In the genomic region with DNA sequence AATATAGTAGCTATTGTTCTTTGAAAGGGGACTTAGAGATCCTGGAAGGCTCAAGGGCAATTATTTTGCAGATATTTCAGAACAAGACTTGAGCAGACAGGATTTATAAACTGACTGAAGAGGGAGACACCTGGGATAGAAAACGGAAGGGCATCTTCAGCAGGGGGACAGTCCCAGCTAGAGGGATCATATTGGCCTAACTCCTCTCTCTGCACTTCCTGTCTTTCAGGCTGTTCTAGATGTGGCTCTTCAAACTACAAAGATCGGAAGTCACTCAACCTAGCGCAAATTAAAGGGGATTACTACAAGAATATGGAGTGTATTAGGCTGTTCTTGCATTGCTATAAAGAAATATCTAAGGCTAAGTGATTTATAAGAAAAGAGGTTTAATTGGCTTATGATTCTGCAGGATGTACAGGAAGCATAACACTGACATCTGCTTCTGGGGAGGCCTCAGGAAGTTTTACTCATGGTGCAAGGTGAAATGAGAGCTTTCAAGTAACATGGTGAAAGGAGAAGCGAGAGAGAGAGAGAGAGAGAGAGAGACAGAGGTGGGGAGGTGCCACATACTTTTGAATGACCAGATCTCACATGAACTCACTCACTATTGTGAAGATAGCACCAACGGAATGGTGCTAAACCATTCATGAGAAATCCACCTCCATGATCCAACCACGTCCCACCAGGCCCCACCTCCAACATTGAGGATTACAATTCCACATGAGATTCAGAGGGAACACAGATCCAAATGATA, we compare ENCODE assay signal across 18 cellular contexts. TPM values are rescaled to one million over a fixed set of nuclear protein-coding genes. Genes with fewer than 3 reads are reported as not detected.
DNase-seq lines count a peak whose midpoint lies in the region; ATAC-seq, FAIRE-seq and TF ChIP-seq lines count a peak whose summit lies in the region.
"Had no signal": no experiment of that assay in that cellular context is flagged by ENCODE, and none has a peak within 500 bp of the region (broad histone marks: within the 10 kb centered on the region; RNA-seq: fewer than 3 reads in every experiment).

No MANE protein-coding gene starts in this region.

- no peak overlapping the region for H3K4me3 Mint-ChIP-seq in activated T-helper 1 cell treated with anti-CD3 and anti-CD28 coated beads, Interleukin-12 subunit alpha, Interleukin-12 subunit beta, Interleukin-2, Interleukin-4 antibody, amounts not matched to agents 30 ng/mL and 10 ng/mL and 1 ng/mL, durations not matched to agents 14 hours and 24 hours and 36 hours
- H3K4me3 Mint-ChIP-seq: T-helper 17 cell had no signal

- no peaks in the 10 kb centered on the region for H3K9me1 ChIP-seq in endothelial cell of umbilical vein (replicated peaks; ENCODE audit: control insufficient read depth, extremely low read depth, insufficient read depth, low read length)

- peaks cover 11% of the 10 kb centered on the region for H3K27me3 Mint-ChIP-seq in activated T-helper 1 cell treated with anti-CD3 and anti-CD28 coated beads, Interleukin-12 subunit alpha, Interleukin-12 subunit beta, Interleukin-2, Interleukin-4 antibody, amounts not matched to agents 30 ng/mL and 10 ng/mL and 1 ng/mL, durations not matched to agents 14 hours and 24 hours and 36 hours (ENCODE audit: insufficient read depth)

- H3K27ac Mint-ChIP-seq in activated T-helper 1 cell treated with anti-CD3 and anti-CD28 coated beads, Interleukin-12 subunit alpha, Interleukin-12 subunit beta, Interleukin-2, Interleukin-4 antibody, amounts not matched to agents 30 ng/mL and 10 ng/mL and 1 ng/mL, durations not matched to agents 14 hours and 24 hours and 36 hours: no peak overlapping the region
- H3K27ac Mint-ChIP-seq: T-helper 17 cell had no signal

- H3K27ac ChIP-seq in HEK293 (ENCODE audit: extremely low read depth, low read depth, low read length) (no peak overlapping the region), OCI-LY3 (ENCODE audit: low read length) (peak overlapping the region; percentile 67), endothelial cell of umbilical vein (ENCODE audit: insufficient read depth, low read depth, low read length) (no peak overlapping the region)
- H3K27ac ChIP-seq: C4-2B had no signal

- BruUV-seq in endothelial cell of umbilical vein (replicated peaks; lab: Mats Ljungman, UMichigan): no TSS peak

- no peaks in the 10 kb centered on the region for H3K36me3 ChIP-seq in HEK293 (ENCODE audit: control insufficient read depth in 2 of 2, insufficient read depth in 1 of 2, low read length in 2 of 2)
- no peaks in the 10 kb centered on the region for H3K36me3 ChIP-seq in OCI-LY3 (replicated peaks; ENCODE audit: low read depth, low read length)
- no peaks in the 10 kb centered on the region for H3K36me3 ChIP-seq in endothelial cell of umbilical vein (ENCODE audit: control insufficient read depth in 2 of 2, extremely low read depth in 1 of 2, insufficient read depth in 2 of 2, low read length in 2 of 2)

- H3K9me3 Mint-ChIP-seq in activated T-helper 1 cell treated with anti-CD3 and anti-CD28 coated beads, Interleukin-12 subunit alpha, Interleukin-12 subunit beta, Interleukin-2, Interleukin-4 antibody, amounts not matched to agents 30 ng/mL and 10 ng/mL and 1 ng/mL, durations not matched to agents 14 hours and 24 hours and 36 hours: no peaks in the 10 kb centered on the region

- FAIRE-seq in GM12891 (lab: Jason Lieb, UNC) (no peak), endothelial cell of umbilical vein (lab: Jason Lieb, UNC) (no peak)

- DNase-seq in GM12891 (ENCODE audit: insufficient read length, low spot score): no peak
- no peak for DNase-seq in endothelial cell of umbilical vein (ENCODE audit: low read depth, low spot score)
- no peak for DNase-seq in NCI-H2227 treated with DMSO at 0.1 percent for 48 hours (lab: John Stamatoyannopoulos, UW)
- no peak for DNase-seq in left colon
- no peak for DNase-seq in activated T-helper 1 cell treated with anti-CD3 and anti-CD28 coated beads, Interleukin-12 subunit alpha, Interleukin-12 subunit beta, Interleukin-2, Interleukin-4 antibody, amounts not matched to agents 30 ng/mL and 10 ng/mL and 1 ng/mL, durations not matched to agents 14 hours and 24 hours and 36 hours (ENCODE audit: low spot score)
- DNase-seq in NOMO-1 (lab: John Stamatoyannopoulos, UW; ENCODE audit: unreplicated experiment in 2 of 2): no peak
- DNase-seq: Caco-2, DMS153, GOT3, NCI-H1417 treated with DMSO at 0.1 percent for 48 hours, NCI-H2029 treated with DMSO at 0.1 percent for 48 hours, NCI-H510A, NCI-H774, SHP77, T-helper 17 cell had no signal

- H3K36me3 Mint-ChIP-seq in activated T-helper 1 cell treated with anti-CD3 and anti-CD28 coated beads, Interleukin-12 subunit alpha, Interleukin-12 subunit beta, Interleukin-2, Interleukin-4 antibody, amounts not matched to agents 30 ng/mL and 10 ng/mL and 1 ng/mL, durations not matched to agents 14 hours and 24 hours and 36 hours (ENCODE audit: low read depth): no peaks in the 10 kb centered on the region

- H3K9ac ChIP-seq in OCI-LY3 (ENCODE audit: low read length) (peak overlapping the region; percentile 13; the same call in 1 of the 2 replicates), endothelial cell of umbilical vein (replicated peaks; ENCODE audit: extremely low read depth, insufficient read depth, low read length) (no peak overlapping the region)

- intact Hi-C loops in endothelial cell of umbilical vein (cut with micrococcal nuclease): loop anchor here (10.0 kb wide), 1 partner anchor 529 kb away; no protein-coding TSS in a partner anchor
- intact Hi-C loops in left colon (cut with DNase I, micrococcal nuclease): loop anchor here in 1 of 2 donors (10.0 kb wide), 1 partner anchor 131 kb away; no protein-coding TSS in a partner anchor
- intact Hi-C loops in activated T-helper 1 cell treated with anti-CD3 and anti-CD28 coated beads, Interleukin-12 subunit alpha, Interleukin-12 subunit beta, Interleukin-2, Interleukin-4 antibody, amounts not matched to agents 30 ng/mL and 10 ng/mL and 1 ng/mL, durations not matched to agents 14 hours and 24 hours and 36 hours (cut with micrococcal nuclease): no loop called here

- H3K4me1 ChIP-seq in HEK293 (ENCODE audit: control insufficient read depth, insufficient read depth, low read length): no peaks in the 10 kb centered on the region
- peaks cover 37% of the 10 kb centered on the region for H3K4me1 ChIP-seq in OCI-LY3 (ENCODE audit: low read length)
- peaks cover 21% of the 10 kb centered on the region for H3K4me1 ChIP-seq in endothelial cell of umbilical vein (ENCODE audit: control insufficient read depth, extremely low read depth, insufficient read depth, low read length)

- H3K4me2 ChIP-seq in OCI-LY3 (ENCODE audit: low read length): peak overlapping the region; percentile 62
- H3K4me2 ChIP-seq in endothelial cell of umbilical vein (ENCODE audit: insufficient read depth, low read length): no peak overlapping the region

- H3K9me3 ChIP-seq in HEK293 (ENCODE audit: control insufficient read depth, insufficient read depth, low read depth, low read length) (no peaks in the 10 kb centered on the region), OCI-LY3 (ENCODE audit: insufficient read depth, low read length) (no peaks in the 10 kb centered on the region), endothelial cell of umbilical vein (replicated peaks; ENCODE audit: control insufficient read depth, insufficient read depth, low read length) (no peaks in the 10 kb centered on the region)
- H3K9me3 ChIP-seq: Caco-2 had no signal

- no peaks in the 10 kb centered on the region for H3K79me2 ChIP-seq in OCI-LY3 (ENCODE audit: low read length)
- H3K79me2 ChIP-seq in endothelial cell of umbilical vein (ENCODE audit: control insufficient read depth, insufficient read depth, low read length): no peaks in the 10 kb centered on the region

- no peak for ATAC-seq in left colon
- ATAC-seq: T-helper 17 cell had no signal

- TF ChIP-seq CTCF in HEK293 (tag by site-specific recombination; IDR thresholded peaks at IDR 0.05) (no peak), OCI-LY3 (IDR thresholded peaks at IDR 0.05; ENCODE audit: low read depth, low read length) (no peak), endothelial cell of umbilical vein (IDR thresholded peaks at IDR 0.05; ENCODE audit: extremely low read depth in 1 of 2, insufficient read depth in 1 of 2, low read depth in 1 of 2, low read length in 2 of 2) (no peak)

- no peaks in the 10 kb centered on the region for H3K4me1 Mint-ChIP-seq in activated T-helper 1 cell treated with anti-CD3 and anti-CD28 coated beads, Interleukin-12 subunit alpha, Interleukin-12 subunit beta, Interleukin-2, Interleukin-4 antibody, amounts not matched to agents 30 ng/mL and 10 ng/mL and 1 ng/mL, durations not matched to agents 14 hours and 24 hours and 36 hours (ENCODE audit: low read depth)

- H3K4me3 ChIP-seq in HEK293 (ENCODE audit: low read depth, low read length) (no peak overlapping the region), OCI-LY3 (ENCODE audit: low read length) (peak overlapping the region; percentile 35), endothelial cell of umbilical vein (replicated peaks in 1 of 3; ENCODE audit: insufficient read depth in 1 of 3, low read depth in 1 of 3, low read length in 3 of 3) (no peak overlapping the region)

- H2AFZ ChIP-seq in OCI-LY3 (ENCODE audit: low read depth, low read length): peak overlapping the region; percentile 76
- H2AFZ ChIP-seq in endothelial cell of umbilical vein (ENCODE audit: low read depth, low read length): no peak overlapping the region

- no peaks in the 10 kb centered on the region for H4K20me1 ChIP-seq in OCI-LY3 (ENCODE audit: insufficient read depth, low read length)
- H4K20me1 ChIP-seq in endothelial cell of umbilical vein (replicated peaks; ENCODE audit: control insufficient read depth, extremely low read depth, insufficient read depth, low read length): no peaks in the 10 kb centered on the region

- no peak for TF ChIP-seq POLR2A in GM12891 (IDR thresholded peaks at IDR 0.05; ENCODE audit: low read depth, low read length)
- TF ChIP-seq POLR2A in endothelial cell of umbilical vein (IDR thresholded peaks at IDR 0.05; ENCODE audit: low read depth, low read length): no peak

- H3K27me3 ChIP-seq in OCI-LY3 (ENCODE audit: low read depth, low read length): peaks cover 4% of the 10 kb centered on the region; the same call in 1 of the 2 replicates
- peaks cover 0 to 2% of the 10 kb centered on the region in 2 experiments for H3K27me3 ChIP-seq in endothelial cell of umbilical vein (ENCODE audit: control insufficient read depth in 2 of 2, insufficient read depth in 2 of 2, low read length in 2 of 2)

- POLR2A ChIA-PET in HEK293 (lab: Yijun Ruan, JAX) (no interaction called here), endothelial cell of umbilical vein (lab: Charles Lee) (no interaction called here)

- dilution Hi-C loops in endothelial cell of umbilical vein (cut with MboI; ENCODE audit: extremely low pct_ligation_motif_present, low sequenced_read_pairs): no loop called here

- CTCF ChIA-PET in HEK293 (lab: Yijun Ruan, JAX): interaction anchor here (0.6 kb wide), 2 partner anchors 143 to 955 kb away, joined by 3 to 5 read pairs; no protein-coding TSS in a partner anchor
- CTCF ChIA-PET in endothelial cell of umbilical vein (lab: Charles Lee): interaction anchor here (1.5 to 1.8 kb wide), 2 partner anchors 14 to 47 kb away, joined by 3 to 5 read pairs; no protein-coding TSS in a partner anchor

RNA-seq across cellular contexts. Expression of gene CTIF, which starts 5.3 kb away (rescaled TPM):
- polyA plus RNA-seq in GM12891 (2012; ENCODE audit: low read depth, missing spikeins): 2.4 TPM
- total RNA-seq in endothelial cell of umbilical vein (49.4 and 57.7 TPM in 2 replicates), left colon (10 to 100 TPM; 14.8 to 18.5 TPM)
- polyA plus RNA-seq in endothelial cell of umbilical vein: 20.9 and 24.1 TPM in 2 replicates
- polyA plus RNA-seq in endothelial cell of umbilical vein (2011; cell fraction: cytosol; rRNA removed): 13.1 and 19.0 TPM in 2 replicates
- 64.5 and 75.2 TPM in 2 replicates for polyA plus RNA-seq in endothelial cell of umbilical vein (2011; cell fraction: nucleus; rRNA removed)
- polyA plus RNA-seq in endothelial cell of umbilical vein (2012): 25.8 and 30.4 TPM in 2 replicates
- 43.4 and 54.5 TPM in 2 replicates for polyA minus RNA-seq in endothelial cell of umbilical vein
- polyA minus RNA-seq in endothelial cell of umbilical vein (2011; cell fraction: cytosol; rRNA and poly(A)+ RNA removed): 8.0 TPM
- 61.2 and 104 TPM in 2 replicates for polyA minus RNA-seq in endothelial cell of umbilical vein (2011; cell fraction: nucleus; rRNA and poly(A)+ RNA removed)
- 7.2 and 8.5 TPM in 2 replicates for total RNA-seq in activated T-helper 1 cell treated with anti-CD3 and anti-CD28 coated beads, Interleukin-12 subunit alpha, Interleukin-12 subunit beta, Interleukin-2, Interleukin-4 antibody, amounts not matched to agents 30 ng/mL and 10 ng/mL and 1 ng/mL, durations not matched to agents 14 hours and 24 hours and 36 hours
